ENCODE assay signal across 19 cellular contexts in genomic region chr9:134330590-134330989, GRCh38. TPM values are rescaled to one million over a fixed set of nuclear protein-coding genes. Genes with fewer than 3 reads are reported as not detected.
DNase-seq lines count a peak whose midpoint lies in the region; ATAC-seq, FAIRE-seq and TF ChIP-seq lines count a peak whose summit lies in the region.
"Had no signal": no experiment of that assay in that cellular context is flagged by ENCODE, and none has a peak within 500 bp of the region (broad histone marks: within the 10 kb centered on the region; RNA-seq: fewer than 3 reads in every experiment).

No MANE protein-coding gene starts in this region.

- H3K9me3 ChIP-seq in vagina: no peaks in the 10 kb centered on the region
- H3K9me3 ChIP-seq: A549, upper lobe of left lung had no signal

- intact Hi-C loops in Right ventricle myocardium inferior (cut with DNase I) (no loop called here), cardiac septum (cut with DNase I) (loop anchor here (2.0 kb wide), 1 partner anchor 72 kb away; no protein-coding TSS in a partner anchor), Right ventricle myocardium superior (cut with DNase I) (loop anchor here (5.0 kb wide), 1 partner anchor 107 kb away; no protein-coding TSS in a partner anchor), vagina (cut with DNase I) (no loop called here)

- H3K36me3 ChIP-seq in vagina: no peaks in the 10 kb centered on the region
- H3K36me3 ChIP-seq: upper lobe of left lung, WERI-Rb-1 had no signal

- H3K4me1 ChIP-seq in vagina: peaks cover 80% of the 10 kb centered on the region

- no peak overlapping the region for H3K4me3 Mint-ChIP-seq in osteocyte (ENCODE audit: unreplicated experiment)
- H3K4me3 Mint-ChIP-seq: CD8-positive, alpha-beta T cell; H9 had no signal

- peaks cover 57% of the 10 kb centered on the region for H3K4me1 Mint-ChIP-seq in osteocyte (ENCODE audit: unreplicated experiment)

- TF ChIP-seq CTCF in osteocyte (IDR thresholded peaks at IDR 0.05): no peak
- no peak for TF ChIP-seq CTCF in vagina (IDR thresholded peaks at IDR 0.05)

- no peak for FAIRE-seq in GM19239 (lab: Jason Lieb, UNC)
- FAIRE-seq: A549 had no signal

- no peaks in the 10 kb centered on the region for H3K36me3 Mint-ChIP-seq in osteocyte (ENCODE audit: unreplicated experiment)
- H3K36me3 Mint-ChIP-seq: CD8-positive, alpha-beta T cell had no signal

- H3K4me3 ChIP-seq in vagina: no peak overlapping the region
- H3K4me3 ChIP-seq: A549, upper lobe of left lung had no signal

- H3K27me3 Mint-ChIP-seq in osteocyte (ENCODE audit: unreplicated experiment): no peaks in the 10 kb centered on the region

- H3K27ac ChIP-seq in vagina: peak overlapping the region; percentile 95

- no peak for TF ChIP-seq POLR2A in vagina (IDR thresholded peaks at IDR 0.05)

- DNase-seq in Right ventricle myocardium inferior (ENCODE audit: missing footprints) (peak; percentile 41), cardiac septum (ENCODE audit: low spot score) (no peak), Right ventricle myocardium superior (peak; percentile 29), osteocyte (ENCODE audit: extremely low spot score, unreplicated experiment) (no peak), vagina (ENCODE audit: extremely low spot score in 2 of 2) (no peak), GM19239 (ENCODE audit: insufficient read length, low spot score) (no peak)
- DNase-seq: CD8-positive, alpha-beta T cell; cortex of kidney; H9; MM.1S; NCI-H2029 treated with DMSO at 0.1 percent for 48 hours; PC-3; stimulated activated CD4-positive, alpha-beta T cell treated with anti-CD3 and anti-CD28 coated beads, Interleukin-2, amount 100 ng/mL, for 24 hours; SW 1271; WERI-Rb-1 had no signal

- H3K9me3 Mint-ChIP-seq in osteocyte (ENCODE audit: unreplicated experiment): no peaks in the 10 kb centered on the region
- H3K9me3 Mint-ChIP-seq: CD8-positive, alpha-beta T cell; H9 had no signal

- no peaks in the 10 kb centered on the region for H3K27me3 ChIP-seq in vagina
- H3K27me3 ChIP-seq: upper lobe of left lung had no signal

- peak overlapping the region; percentile 74 for H3K27ac Mint-ChIP-seq in osteocyte (ENCODE audit: unreplicated experiment)
- H3K27ac Mint-ChIP-seq: CD8-positive, alpha-beta T cell had no signal

- ATAC-seq in Right ventricle myocardium inferior (no peak), Right ventricle myocardium superior (ENCODE audit: poor library complexity) (no peak), GM18873 (IDR thresholded peaks at IDR 0.05; ENCODE audit: low FRiP score, unreplicated experiment) (no peak), GM21529 (IDR thresholded peaks at IDR 0.05; ENCODE audit: unreplicated experiment) (no peak)
- ATAC-seq: A549; CD8-positive, alpha-beta T cell; PC-3 had no signal

RNA-seq across cellular contexts. Expression of gene RXRA, which starts 4.3 kb away (rescaled TPM):
- total RNA-seq in Right ventricle myocardium inferior (91.1 TPM), cardiac septum (42.6 TPM), Right ventricle myocardium superior (89.0 TPM), osteocyte (76.4 and 82.2 TPM in 2 replicates), vagina (49.4 TPM)

Comparison
In these comparisons a context has a peak if more than half of its experiments do, and no peak if none do; other contexts are left out.
1. DNase-seq: peak in Right ventricle myocardium inferior (single experiment) and Right ventricle myocardium superior (single experiment); none in cardiac septum (single experiment), osteocyte (single experiment), vagina (0 of 2) and GM19239 (single experiment).
2. intact Hi-C loops: an anchor here in cardiac septum (2.0 kb wide) and Right ventricle myocardium superior (5.0 kb wide); none called in Right ventricle myocardium inferior and vagina.